In the genomic region with DNA sequence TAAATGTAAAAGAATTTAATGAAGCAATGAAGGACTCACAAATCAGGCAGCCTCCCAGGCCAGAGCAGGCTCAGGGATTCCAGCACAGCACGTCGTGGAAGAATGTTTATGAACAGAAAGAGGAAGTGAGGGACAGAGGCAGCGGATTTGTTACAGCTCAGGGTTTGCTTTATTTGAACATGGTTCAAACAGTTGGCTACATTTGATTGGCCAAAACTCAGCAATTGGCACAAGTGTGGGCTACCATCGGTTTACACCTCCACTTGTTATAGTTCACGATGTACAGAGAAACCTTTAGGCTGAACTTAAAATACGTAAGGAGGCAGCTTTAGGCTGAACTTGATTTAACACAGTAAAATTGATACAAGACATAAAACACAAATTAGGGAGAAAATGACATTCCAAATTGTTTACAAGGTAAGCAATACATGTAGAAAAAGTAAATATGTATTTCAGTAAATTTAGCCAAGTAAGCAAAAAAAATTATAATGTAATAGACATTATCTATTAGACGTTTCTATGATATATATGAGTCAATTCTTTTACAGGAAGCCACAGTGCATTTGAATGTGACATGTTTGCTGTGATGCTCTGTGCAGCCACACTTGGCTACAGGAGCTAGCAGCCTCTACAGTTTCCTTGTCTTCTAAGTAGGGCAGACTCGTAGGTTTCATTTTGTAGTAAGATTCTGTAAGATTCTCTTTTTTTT, we compare ENCODE assay signal across 1 cellular context.
TF ChIP-seq lines count a peak whose summit lies in the region.

No MANE protein-coding gene starts in this region.

TF ChIP-seq in K562, 482 proteins besides CTCF, POLR2A, EP300 and RAD21 (continued from another document and continues in another):
- TF ChIP-seq ZBTB11 (CRISPR knock-in tag; IDR thresholded peaks at IDR 0.05) (peak in 1 of 3 experiments; percentile 58; a peak in 2 of 6 replicates), KLF1 (tag; IDR thresholded peaks at IDR 0.05) (no peak), ZNF165 (CRISPR knock-in tag; IDR thresholded peaks at IDR 0.05; ENCODE audit: borderline replicate concordance) (no peak), DEAF1 (CRISPR knock-in tag; IDR thresholded peaks at IDR 0.05) (no peak), MAX (CRISPR knock-in tag; IDR thresholded peaks at IDR 0.05) (no peak), GTF2F1 (IDR thresholded peaks at IDR 0.05; ENCODE audit: low read depth, low read length) (no peak), ETV1 (tag; conservative IDR thresholded peaks at IDR 0.05; ENCODE audit: low read depth) (0 out of 2 replicates have a peak, but pooled peaks have one; percentile 8), ZNF445 (CRISPR knock-in tag; IDR thresholded peaks at IDR 0.05; ENCODE audit: low read depth) (0 out of 2 replicates have a peak, but pooled peaks have one; percentile 28), ZNF696 (CRISPR knock-in tag; conservative IDR thresholded peaks at IDR 0.05) (no peak), JUN (IDR thresholded peaks at IDR 0.05; ENCODE audit: borderline replicate concordance, low read depth, low read length) (no peak), JUN (CRISPR knock-in tag; IDR thresholded peaks at IDR 0.05; ENCODE audit: borderline replicate concordance) (no peak), POLR2H (tag; IDR thresholded peaks at IDR 0.05; ENCODE audit: low read depth) (peak; percentile 26; the same call in 1 of the 2 replicates), ZNF134 (CRISPR knock-in tag; conservative IDR thresholded peaks at IDR 0.05) (no peak), DPF2 (IDR thresholded peaks at IDR 0.05) (no peak), FUS (optimal IDR thresholded peaks at IDR 0.05; ENCODE audit: low read depth, low read length) (no peak), SFPQ (IDR thresholded peaks at IDR 0.05; ENCODE audit: low read depth, low read length) (no peak), CBX8 (IDR thresholded peaks at IDR 0.05; ENCODE audit: borderline replicate concordance, extremely low read depth, low read depth, low read length, poor library complexity, severe bottlenecking) (no peak), THRA (IDR thresholded peaks at IDR 0.05) (no peak), XRCC3 (IDR thresholded peaks at IDR 0.05) (no peak), BCL6 (CRISPR knock-in tag; IDR thresholded peaks at IDR 0.05) (no peak)
- TF ChIP-seq, protein P1, sequence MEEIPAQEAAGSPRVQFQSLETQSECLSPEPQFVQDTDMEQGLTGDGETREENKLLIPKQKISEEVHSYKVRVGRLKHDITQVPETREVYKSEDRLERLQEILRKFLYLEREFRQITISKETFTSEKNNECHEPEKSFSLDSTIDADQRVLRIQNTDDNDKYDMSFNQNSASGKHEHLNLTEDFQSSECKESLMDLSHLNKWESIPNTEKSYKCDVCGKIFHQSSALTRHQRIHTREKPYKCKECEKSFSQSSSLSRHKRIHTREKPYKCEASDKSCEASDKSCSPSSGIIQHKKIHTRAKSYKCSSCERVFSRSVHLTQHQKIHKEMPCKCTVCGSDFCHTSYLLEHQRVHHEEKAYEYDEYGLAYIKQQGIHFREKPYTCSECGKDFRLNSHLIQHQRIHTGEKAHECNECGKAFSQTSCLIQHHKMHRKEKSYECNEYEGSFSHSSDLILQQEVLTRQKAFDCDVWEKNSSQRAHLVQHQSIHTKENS (CRISPR knock-in tag; IDR thresholded peaks at IDR 0.05) = no peak
- TF ChIP-seq, protein P2, sequence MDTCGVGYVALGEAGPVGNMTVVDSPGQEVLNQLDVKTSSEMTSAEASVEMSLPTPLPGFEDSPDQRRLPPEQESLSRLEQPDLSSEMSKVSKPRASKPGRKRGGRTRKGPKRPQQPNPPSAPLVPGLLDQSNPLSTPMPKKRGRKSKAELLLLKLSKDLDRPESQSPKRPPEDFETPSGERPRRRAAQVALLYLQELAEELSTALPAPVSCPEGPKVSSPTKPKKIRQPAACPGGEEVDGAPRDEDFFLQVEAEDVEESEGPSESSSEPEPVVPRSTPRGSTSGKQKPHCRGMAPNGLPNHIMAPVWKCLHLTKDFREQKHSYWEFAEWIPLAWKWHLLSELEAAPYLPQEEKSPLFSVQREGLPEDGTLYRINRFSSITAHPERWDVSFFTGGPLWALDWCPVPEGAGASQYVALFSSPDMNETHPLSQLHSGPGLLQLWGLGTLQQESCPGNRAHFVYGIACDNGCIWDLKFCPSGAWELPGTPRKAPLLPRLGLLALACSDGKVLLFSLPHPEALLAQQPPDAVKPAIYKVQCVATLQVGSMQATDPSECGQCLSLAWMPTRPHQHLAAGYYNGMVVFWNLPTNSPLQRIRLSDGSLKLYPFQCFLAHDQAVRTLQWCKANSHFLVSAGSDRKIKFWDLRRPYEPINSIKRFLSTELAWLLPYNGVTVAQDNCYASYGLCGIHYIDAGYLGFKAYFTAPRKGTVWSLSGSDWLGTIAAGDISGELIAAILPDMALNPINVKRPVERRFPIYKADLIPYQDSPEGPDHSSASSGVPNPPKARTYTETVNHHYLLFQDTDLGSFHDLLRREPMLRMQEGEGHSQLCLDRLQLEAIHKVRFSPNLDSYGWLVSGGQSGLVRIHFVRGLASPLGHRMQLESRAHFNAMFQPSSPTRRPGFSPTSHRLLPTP (IDR thresholded peaks at IDR 0.05; ENCODE audit: borderline replicate concordance, extremely low read depth, insufficient read length) = no peak
- TF ChIP-seq, protein P3, sequence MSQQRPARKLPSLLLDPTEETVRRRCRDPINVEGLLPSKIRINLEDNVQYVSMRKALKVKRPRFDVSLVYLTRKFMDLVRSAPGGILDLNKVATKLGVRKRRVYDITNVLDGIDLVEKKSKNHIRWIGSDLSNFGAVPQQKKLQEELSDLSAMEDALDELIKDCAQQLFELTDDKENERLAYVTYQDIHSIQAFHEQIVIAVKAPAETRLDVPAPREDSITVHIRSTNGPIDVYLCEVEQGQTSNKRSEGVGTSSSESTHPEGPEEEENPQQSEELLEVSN (IDR thresholded peaks at IDR 0.05; ENCODE audit: borderline replicate concordance in 1 of 2, extremely low read depth in 1 of 2, insufficient read depth in 1 of 2, insufficient read length in 1 of 2, low read depth in 1 of 2, low read length in 1 of 2, poor library complexity in 1 of 2, severe bottlenecking in 1 of 2) = no peak
- TF ChIP-seq, protein P4, sequence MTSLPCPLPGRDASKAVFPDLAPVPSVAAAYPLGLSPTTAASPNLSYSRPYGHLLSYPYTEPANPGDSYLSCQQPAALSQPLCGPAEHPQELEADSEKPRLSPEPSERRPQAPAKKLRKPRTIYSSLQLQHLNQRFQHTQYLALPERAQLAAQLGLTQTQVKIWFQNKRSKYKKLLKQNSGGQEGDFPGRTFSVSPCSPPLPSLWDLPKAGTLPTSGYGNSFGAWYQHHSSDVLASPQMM (CRISPR knock-in tag; IDR thresholded peaks at IDR 0.05) = no peak
- TF ChIP-seq, protein P5, sequence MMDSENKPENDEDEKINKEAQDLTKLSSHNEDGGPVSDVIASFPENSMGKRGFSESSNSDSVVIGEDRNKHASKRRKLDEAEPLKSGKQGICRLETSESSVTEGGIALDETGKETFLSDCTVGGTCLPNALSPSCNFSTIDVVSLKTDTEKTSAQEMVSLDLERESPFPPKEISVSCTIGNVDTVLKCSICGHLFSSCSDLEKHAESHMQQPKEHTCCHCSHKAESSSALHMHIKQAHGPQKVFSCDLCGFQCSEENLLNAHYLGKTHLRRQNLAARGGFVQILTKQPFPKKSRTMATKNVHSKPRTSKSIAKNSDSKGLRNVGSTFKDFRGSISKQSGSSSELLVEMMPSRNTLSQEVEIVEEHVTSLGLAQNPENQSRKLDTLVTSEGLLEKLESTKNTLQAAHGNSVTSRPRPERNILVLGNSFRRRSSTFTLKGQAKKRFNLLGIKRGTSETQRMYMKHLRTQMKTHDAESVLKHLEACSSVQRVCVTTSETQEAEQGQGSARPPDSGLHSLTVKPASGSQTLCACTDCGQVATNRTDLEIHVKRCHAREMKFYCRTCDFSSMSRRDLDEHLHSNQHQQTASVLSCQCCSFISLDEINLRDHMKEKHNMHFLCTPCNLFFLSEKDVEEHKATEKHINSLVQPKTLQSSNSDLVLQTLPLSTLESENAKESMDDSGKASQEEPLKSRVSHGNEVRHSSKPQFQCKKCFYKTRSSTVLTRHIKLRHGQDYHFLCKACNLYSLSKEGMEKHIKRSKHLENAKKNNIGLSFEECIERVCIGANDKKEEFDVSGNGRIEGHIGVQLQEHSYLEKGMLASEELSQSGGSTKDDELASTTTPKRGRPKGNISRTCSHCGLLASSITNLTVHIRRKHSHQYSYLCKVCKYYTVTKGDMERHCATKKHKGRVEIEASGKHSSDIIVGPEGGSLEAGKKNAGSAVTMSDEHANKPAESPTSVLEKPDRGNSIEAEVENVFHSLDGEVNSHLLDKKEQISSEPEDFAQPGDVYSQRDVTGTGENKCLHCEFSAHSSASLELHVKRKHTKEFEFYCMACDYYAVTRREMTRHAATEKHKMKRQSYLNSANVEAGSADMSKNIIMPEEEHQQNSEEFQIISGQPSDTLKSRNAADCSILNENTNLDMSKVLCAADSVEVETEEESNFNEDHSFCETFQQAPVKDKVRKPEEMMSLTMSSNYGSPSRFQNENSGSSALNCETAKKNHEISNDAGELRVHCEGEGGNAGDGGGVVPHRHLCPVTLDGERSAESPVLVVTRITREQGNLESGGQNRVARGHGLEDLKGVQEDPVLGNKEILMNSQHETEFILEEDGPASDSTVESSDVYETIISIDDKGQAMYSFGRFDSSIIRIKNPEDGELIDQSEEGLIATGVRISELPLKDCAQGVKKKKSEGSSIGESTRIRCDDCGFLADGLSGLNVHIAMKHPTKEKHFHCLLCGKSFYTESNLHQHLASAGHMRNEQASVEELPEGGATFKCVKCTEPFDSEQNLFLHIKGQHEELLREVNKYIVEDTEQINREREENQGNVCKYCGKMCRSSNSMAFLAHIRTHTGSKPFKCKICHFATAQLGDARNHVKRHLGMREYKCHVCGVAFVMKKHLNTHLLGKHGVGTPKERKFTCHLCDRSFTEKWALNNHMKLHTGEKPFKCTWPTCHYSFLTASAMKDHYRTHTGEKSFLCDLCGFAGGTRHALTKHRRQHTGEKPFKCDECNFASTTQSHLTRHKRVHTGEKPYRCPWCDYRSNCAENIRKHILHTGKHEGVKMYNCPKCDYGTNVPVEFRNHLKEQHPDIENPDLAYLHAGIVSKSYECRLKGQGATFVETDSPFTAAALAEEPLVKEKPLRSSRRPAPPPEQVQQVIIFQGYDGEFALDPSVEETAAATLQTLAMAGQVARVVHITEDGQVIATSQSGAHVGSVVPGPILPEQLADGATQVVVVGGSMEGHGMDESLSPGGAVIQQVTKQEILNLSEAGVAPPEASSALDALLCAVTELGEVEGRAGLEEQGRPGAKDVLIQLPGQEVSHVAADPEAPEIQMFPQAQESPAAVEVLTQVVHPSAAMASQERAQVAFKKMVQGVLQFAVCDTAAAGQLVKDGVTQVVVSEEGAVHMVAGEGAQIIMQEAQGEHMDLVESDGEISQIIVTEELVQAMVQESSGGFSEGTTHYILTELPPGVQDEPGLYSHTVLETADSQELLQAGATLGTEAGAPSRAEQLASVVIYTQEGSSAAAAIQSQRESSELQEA (IDR thresholded peaks at IDR 0.05; ENCODE audit: low read depth) = no peak
